In the genomic region with DNA sequence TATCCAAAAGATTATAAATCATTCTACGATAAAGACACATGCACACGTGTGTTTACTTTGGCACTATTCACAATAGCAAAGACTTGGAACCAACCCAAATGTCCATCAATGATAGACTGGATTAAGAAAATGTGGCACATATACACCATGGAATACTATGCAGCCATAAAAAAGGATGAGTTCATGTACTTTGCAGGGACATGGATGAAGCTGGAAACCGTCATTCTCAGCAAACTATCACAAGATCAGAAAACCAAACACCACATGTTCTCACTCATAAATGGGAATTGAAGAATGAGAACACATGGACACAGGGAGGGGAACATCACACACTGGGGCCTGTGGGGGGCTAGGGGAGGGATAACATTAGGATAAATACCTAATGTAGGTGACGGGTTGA, we compare ENCODE assay signal across 1 cellular context. TPM values are rescaled to one million over a fixed set of nuclear protein-coding genes. Genes with fewer than 3 reads are reported as not detected.
"Had no signal": no experiment of that assay in that cellular context is flagged by ENCODE, and none has a peak within 500 bp of the region (broad histone marks: within the 10 kb centered on the region; RNA-seq: fewer than 3 reads in every experiment).

No MANE protein-coding gene starts in this region.

RNA-seq across cellular contexts. Expression of a gene that starts 34.5 kb away (rescaled TPM):
- polyA plus RNA-seq: naive thymus-derived CD4-positive, alpha-beta T cell had no signal
